ENCODE assay signal across 25 cellular contexts in the genomic region with DNA sequence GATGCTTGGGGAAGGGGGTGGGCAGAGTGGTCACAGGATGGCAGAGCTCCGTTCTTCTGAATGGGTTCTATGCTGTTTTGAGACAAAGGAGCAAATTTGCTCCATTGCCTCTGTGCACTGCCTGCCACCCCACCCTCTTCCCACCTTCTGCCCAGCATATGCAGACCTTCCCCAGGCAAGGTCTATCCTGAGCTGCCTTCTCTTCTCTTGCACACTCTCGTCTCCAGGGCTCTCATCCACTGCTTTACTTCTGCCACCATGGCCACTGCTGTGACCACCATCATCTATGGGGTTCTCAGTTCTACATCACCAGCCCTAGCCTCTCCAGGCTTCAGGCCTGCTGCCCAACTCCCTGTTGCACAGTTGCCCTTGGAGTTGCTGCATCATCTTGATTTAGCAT.
DNase-seq lines count a peak whose midpoint lies in the region; ATAC-seq and TF ChIP-seq lines count a peak whose summit lies in the region.
"Had no signal": no experiment of that assay in that cellular context is flagged by ENCODE, and none has a peak within 500 bp of the region (broad histone marks: within the 10 kb centered on the region; RNA-seq: fewer than 3 reads in every experiment).

No MANE protein-coding gene starts in this region.

- peaks cover 16% of the 10 kb centered on the region for H3K27me3 Mint-ChIP-seq in stimulated activated naive CD8-positive, alpha-beta T cell treated with anti-CD3 and anti-CD28 coated beads, Interleukin-15, amount 100 ng/mL, for 72 hours

- TF ChIP-seq POLR2A in body of pancreas (IDR thresholded peaks at IDR 0.05), result no peak

- no peaks in the 10 kb centered on the region for H3K4me1 Mint-ChIP-seq in stimulated activated naive CD8-positive, alpha-beta T cell treated with anti-CD3 and anti-CD28 coated beads, Interleukin-15, amount 100 ng/mL, for 72 hours

- TF ChIP-seq CTCF in body of pancreas (IDR thresholded peaks at IDR 0.05), result no peak

- no peaks in the 10 kb centered on the region for H3K36me3 ChIP-seq in body of pancreas (replicated peaks in 1 of 2; ENCODE audit: insufficient read depth in 1 of 2, low read depth in 2 of 2)
- H3K36me3 ChIP-seq: BLaER1 had no signal

- ATAC-seq in stimulated activated naive CD8-positive, alpha-beta T cell treated with anti-CD3 and anti-CD28 coated beads, Interleukin-15, amount 100 ng/mL, for 72 hours, result peak; percentile 37
- no peak for ATAC-seq in stimulated activated naive CD8-positive, alpha-beta T cell treated with anti-CD3 and anti-CD28 coated beads, Interleukin-15, Interleukin-2, amounts not matched to agents 100 U/mL and 50 U/mL, for 24 hours
- no peak for ATAC-seq in body of pancreas
- ATAC-seq: SK-N-SH treated with all-trans-retinoic acid at 6 μM for 48 hours had no signal

- H3K9me3 ChIP-seq in body of pancreas, result no peaks in the 10 kb centered on the region
- H3K9me3 ChIP-seq: BLaER1 had no signal

- intact Hi-C loops in body of pancreas (cut with DNase I), result no loop called here

- H3K27me3 ChIP-seq in body of pancreas, result no peaks in the 10 kb centered on the region
- H3K27me3 ChIP-seq: BLaER1 had no signal

- H3K27ac Mint-ChIP-seq in stimulated activated naive CD8-positive, alpha-beta T cell treated with anti-CD3 and anti-CD28 coated beads, Interleukin-15, amount 100 ng/mL, for 72 hours, result no peak overlapping the region
- H3K27ac Mint-ChIP-seq: CD4-positive, alpha-beta T cell; H9 had no signal

- H3K4me3 ChIP-seq in body of pancreas, result no peak overlapping the region
- H3K4me3 ChIP-seq: BLaER1, PC-9 had no signal

- H3K9me3 Mint-ChIP-seq in stimulated activated naive CD8-positive, alpha-beta T cell treated with anti-CD3 and anti-CD28 coated beads, Interleukin-15, amount 100 ng/mL, for 72 hours, result no peaks in the 10 kb centered on the region
- H3K9me3 Mint-ChIP-seq: CD4-positive, alpha-beta T cell; H9 had no signal

- 54 to 88% methylated on average over 2 of the region's 2 CpGs for WGBS in body of pancreas, 2 donors

- no peak overlapping the region for H3K27ac ChIP-seq in body of pancreas
- H3K27ac ChIP-seq: 22Rv1, BLaER1, PC-9 had no signal

- DNase-seq in DMS 273 treated with DMSO at 0.1 percent for 48 hours (lab: John Stamatoyannopoulos, UW) (peak; percentile 11), DMS 273 (lab: John Stamatoyannopoulos, UW; ENCODE audit: unreplicated experiment) (no peak), SKM-1 treated with dmso at 0.1 percent for 144 hours (lab: John Stamatoyannopoulos, UW; ENCODE audit: unreplicated experiment) (peak; percentile 88), SKM-1 (lab: John Stamatoyannopoulos, UW; ENCODE audit: unreplicated experiment) (no peak), D341Med (ENCODE audit: low spot score) (no peak), body of pancreas (no peak)
- no peak for DNase-seq in stimulated activated naive CD8-positive, alpha-beta T cell treated with anti-CD3 and anti-CD28 coated beads, Interleukin-15, amount 100 ng/mL, for 72 hours
- DNase-seq in stimulated activated naive CD8-positive, alpha-beta T cell treated with anti-CD3 and anti-CD28 coated beads, Interleukin-15, Interleukin-2, amounts not matched to agents 100 U/mL and 50 U/mL, for 24 hours, result no peak
- DNase-seq: ACHN; CD4-positive, alpha-beta T cell; COR-L47; DMS153; H9; Karpas-422; NCI-H1048; NCI-H1436 treated with DMSO at 0.1 percent for 48 hours; NCI-H2029 treated with DMSO at 0.1 percent for 48 hours; NCI-H226; NCI-H526 treated with DMSO at 0.1 percent for 48 hours; PC-9; RPMI8226; SIG-M5 had no signal

- H3K4me3 Mint-ChIP-seq in stimulated activated naive CD8-positive, alpha-beta T cell treated with anti-CD3 and anti-CD28 coated beads, Interleukin-15, amount 100 ng/mL, for 72 hours, result no peak overlapping the region
- H3K4me3 Mint-ChIP-seq: CD4-positive, alpha-beta T cell; H9 had no signal

- no peaks in the 10 kb centered on the region for H3K4me1 ChIP-seq in body of pancreas
- H3K4me1 ChIP-seq: BLaER1 had no signal

Comparison
In these comparisons a context has a peak if more than half of its experiments do, and no peak if none do; other contexts are left out.
1. DNase-seq: peak in DMS 273 treated with DMSO at 0.1 percent for 48 hours (single experiment) and SKM-1 treated with dmso at 0.1 percent for 144 hours (single experiment); none in DMS 273 (single experiment), SKM-1 (single experiment), stimulated activated naive CD8-positive, alpha-beta T cell treated with anti-CD3 and anti-CD28 coated beads, Interleukin-15, amount 100 ng/mL, for 72 hours (0 of 2), stimulated activated naive CD8-positive, alpha-beta T cell treated with anti-CD3 and anti-CD28 coated beads, Interleukin-15, Interleukin-2, amounts not matched to agents 100 U/mL and 50 U/mL, for 24 hours (single experiment), D341Med (single experiment) and body of pancreas (0 of 4).